23 cellular contexts compared by ENCODE assay signal in genomic region chr6:43257746-43258145, GRCh38. TPM values are rescaled to one million over a fixed set of nuclear protein-coding genes. Genes with fewer than 3 reads are reported as not detected.
DNase-seq lines count a peak whose midpoint lies in the region; ATAC-seq and TF ChIP-seq lines count a peak whose summit lies in the region.
"Had no signal": no experiment of that assay in that cellular context is flagged by ENCODE, and none has a peak within 500 bp of the region (broad histone marks: within the 10 kb centered on the region; RNA-seq: fewer than 3 reads in every experiment).

No MANE protein-coding gene starts in this region.

- intact Hi-C loops in activated CD4-positive, alpha-beta T cell treated with anti-CD3 and anti-CD28 coated beads, Interleukin-2, amount 10 ng/mL, durations not matched to agents 24 days and 14 days (cut with micrococcal nuclease), result no loop called here

- peak overlapping the region; percentile 63 for H3K4me3 Mint-ChIP-seq in activated CD4-positive, alpha-beta T cell treated with anti-CD3 and anti-CD28 coated beads, Interleukin-2, amount 10 ng/mL, durations not matched to agents 24 days and 14 days
- H3K4me3 Mint-ChIP-seq in T-helper 17 cell (peak overlapping the region; percentile 15), endothelial cell (ENCODE audit: unreplicated experiment) (no peak overlapping the region), progenitor cell of endocrine pancreas (ENCODE audit: low read depth) (no peak overlapping the region)
- peak overlapping the region; percentile 22 for H3K4me3 Mint-ChIP-seq in stimulated activated memory B cell treated with anti-CD40 and anti-IgM and Interleukin-4, amounts not matched to agents 10 μg/mL and 1 μg/mL and 100 μg/mL, for 72 hours
- H3K4me3 Mint-ChIP-seq: CD8-positive, alpha-beta memory T cell had no signal

- DNase-seq in activated CD4-positive, alpha-beta T cell treated with anti-CD3 and anti-CD28 coated beads, Interleukin-2, amount 10 ng/mL, durations not matched to agents 24 days and 14 days, result no peak
- DNase-seq in activated CD4-positive, alpha-beta T cell treated with anti-CD3 and anti-CD28 coated beads, Interleukin-2, amount 50 U/mL, for 1 hour, result no peak
- DNase-seq in T-helper 17 cell (no peak), endothelial cell (ENCODE audit: low spot score) (no peak), glomerular visceral epithelial cell (ENCODE audit: extremely low spot score) (no peak), HuH-7.5 (ENCODE audit: low spot score) (no peak), progenitor cell of endocrine pancreas (ENCODE audit: low spot score, unreplicated experiment) (no peak)
- DNase-seq: DMS79 treated with DMSO at 0.1 percent for 48 hours, KBM-7, NCI-H1092, NCI-H1694, NCI-H510A treated with DMSO at 0.1 percent for 48 hours, Peyer's patch, SK-N-SH had no signal

- no peaks in the 10 kb centered on the region for H3K9me3 Mint-ChIP-seq in activated CD4-positive, alpha-beta T cell treated with anti-CD3 and anti-CD28 coated beads, Interleukin-2, amount 10 ng/mL, durations not matched to agents 24 days and 14 days
- no peaks in the 10 kb centered on the region for H3K9me3 Mint-ChIP-seq in endothelial cell (ENCODE audit: unreplicated experiment)
- no peaks in the 10 kb centered on the region for H3K9me3 Mint-ChIP-seq in stimulated activated memory B cell treated with anti-CD40 and anti-IgM and Interleukin-4, amounts not matched to agents 10 μg/mL and 1 μg/mL and 100 μg/mL, for 72 hours
- no peaks in the 10 kb centered on the region for H3K9me3 Mint-ChIP-seq in progenitor cell of endocrine pancreas (ENCODE audit: low read depth)
- H3K9me3 Mint-ChIP-seq: CD8-positive, alpha-beta memory T cell had no signal

- TF ChIP-seq CTCF in endothelial cell (IDR thresholded peaks at IDR 0.05; ENCODE audit: unreplicated experiment), result no peak
- no peak for TF ChIP-seq CTCF in progenitor cell of endocrine pancreas (IDR thresholded peaks at IDR 0.05; ENCODE audit: unreplicated experiment)

- peak overlapping the region; percentile 74 for H3K27ac Mint-ChIP-seq in activated CD4-positive, alpha-beta T cell treated with anti-CD3 and anti-CD28 coated beads, Interleukin-2, amount 10 ng/mL, durations not matched to agents 24 days and 14 days
- H3K27ac Mint-ChIP-seq in T-helper 17 cell (peak overlapping the region; percentile 57), endothelial cell (ENCODE audit: unreplicated experiment) (peak overlapping the region; percentile 61), progenitor cell of endocrine pancreas (no peak overlapping the region)
- peak overlapping the region; percentile 8 for H3K27ac Mint-ChIP-seq in stimulated activated memory B cell treated with anti-CD40 and anti-IgM and Interleukin-4, amounts not matched to agents 10 μg/mL and 1 μg/mL and 100 μg/mL, for 72 hours

- H3K4me1 Mint-ChIP-seq in activated CD4-positive, alpha-beta T cell treated with anti-CD3 and anti-CD28 coated beads, Interleukin-2, amount 10 ng/mL, durations not matched to agents 24 days and 14 days, result peaks cover 32% of the 10 kb centered on the region
- peaks cover 13% of the 10 kb centered on the region for H3K4me1 Mint-ChIP-seq in T-helper 17 cell
- H3K4me1 Mint-ChIP-seq in endothelial cell (ENCODE audit: unreplicated experiment), result peaks cover 8% of the 10 kb centered on the region
- peaks cover 19% of the 10 kb centered on the region for H3K4me1 Mint-ChIP-seq in stimulated activated memory B cell treated with anti-CD40 and anti-IgM and Interleukin-4, amounts not matched to agents 10 μg/mL and 1 μg/mL and 100 μg/mL, for 72 hours
- peaks cover 1% of the 10 kb centered on the region for H3K4me1 Mint-ChIP-seq in progenitor cell of endocrine pancreas (ENCODE audit: low read depth)
- H3K4me1 Mint-ChIP-seq: CD8-positive, alpha-beta memory T cell had no signal

- peaks cover 3% of the 10 kb centered on the region for H3K27me3 Mint-ChIP-seq in activated CD4-positive, alpha-beta T cell treated with anti-CD3 and anti-CD28 coated beads, Interleukin-2, amount 10 ng/mL, durations not matched to agents 24 days and 14 days
- H3K27me3 Mint-ChIP-seq in T-helper 17 cell, result peaks cover 24% of the 10 kb centered on the region
- H3K27me3 Mint-ChIP-seq in endothelial cell (ENCODE audit: unreplicated experiment), result peaks cover 9% of the 10 kb centered on the region
- H3K27me3 Mint-ChIP-seq in stimulated activated memory B cell treated with anti-CD40 and anti-IgM and Interleukin-4, amounts not matched to agents 10 μg/mL and 1 μg/mL and 100 μg/mL, for 72 hours, result peaks cover 57% of the 10 kb centered on the region
- peaks cover 15% of the 10 kb centered on the region for H3K27me3 Mint-ChIP-seq in progenitor cell of endocrine pancreas

- no peak for ATAC-seq in T-helper 17 cell
- ATAC-seq in stimulated activated memory B cell treated with anti-CD40 and anti-IgM and Interleukin-4, amounts not matched to agents 10 μg/mL and 1 μg/mL and 100 μg/mL, for 72 hours, result no peak
- ATAC-seq: Right ventricle myocardium inferior had no signal

- no peaks in the 10 kb centered on the region for H3K36me3 Mint-ChIP-seq in activated CD4-positive, alpha-beta T cell treated with anti-CD3 and anti-CD28 coated beads, Interleukin-2, amount 10 ng/mL, durations not matched to agents 24 days and 14 days (ENCODE audit: low read depth)
- H3K36me3 Mint-ChIP-seq in T-helper 17 cell (ENCODE audit: low read depth), result no peaks in the 10 kb centered on the region
- H3K36me3 Mint-ChIP-seq in endothelial cell (ENCODE audit: low read depth, unreplicated experiment), result no peaks in the 10 kb centered on the region
- no peaks in the 10 kb centered on the region for H3K36me3 Mint-ChIP-seq in stimulated activated memory B cell treated with anti-CD40 and anti-IgM and Interleukin-4, amounts not matched to agents 10 μg/mL and 1 μg/mL and 100 μg/mL, for 72 hours
- H3K36me3 Mint-ChIP-seq in progenitor cell of endocrine pancreas (ENCODE audit: insufficient read depth), result no peaks in the 10 kb centered on the region
- H3K36me3 Mint-ChIP-seq: CD8-positive, alpha-beta memory T cell had no signal

- no peaks in the 10 kb centered on the region for H3K9me3 ChIP-seq in T-helper 17 cell (ENCODE audit: control insufficient read depth, low read length, poor library complexity, severe bottlenecking)
- H3K9me3 ChIP-seq: BLaER1, HAP-1, Peyer's patch, SK-N-SH had no signal

RNA-seq across cellular contexts. Expression of gene TTBK1, which starts 14.5 kb away (rescaled TPM):
- total RNA-seq in activated CD4-positive, alpha-beta T cell treated with anti-CD3 and anti-CD28 coated beads, Interleukin-2, amount 10 ng/mL, durations not matched to agents 24 days and 14 days, result 0.62 and 0.72 TPM in 2 replicates
- total RNA-seq in T-helper 17 cell (under 1 TPM; 0.05 to 0.16 TPM), endothelial cell (ENCODE audit: unreplicated experiment) (1.0 TPM), progenitor cell of endocrine pancreas (1.4 and 1.7 TPM in 2 replicates)
- total RNA-seq: A172, G401, MCF 10A had no signal

RNA-seq across cellular contexts. Expression of gene DNPH1, which starts 28.5 kb away (rescaled TPM):
- total RNA-seq in activated CD4-positive, alpha-beta T cell treated with anti-CD3 and anti-CD28 coated beads, Interleukin-2, amount 10 ng/mL, durations not matched to agents 24 days and 14 days, result 78.9 and 79.6 TPM in 2 replicates
- total RNA-seq in T-helper 17 cell, result 10 to 100 TPM; 32.3 to 35.0 TPM
- 4.5 TPM for total RNA-seq in endothelial cell (ENCODE audit: unreplicated experiment)
- 33.9 and 39.0 TPM in 2 replicates for total RNA-seq in progenitor cell of endocrine pancreas

RNA-seq across cellular contexts. Expression of gene SLC22A7, which starts 40.3 kb away (rescaled TPM):
- total RNA-seq in activated CD4-positive, alpha-beta T cell treated with anti-CD3 and anti-CD28 coated beads, Interleukin-2, amount 10 ng/mL, durations not matched to agents 24 days and 14 days, result not detected in 2 replicates
- total RNA-seq in T-helper 17 cell (not detected), endothelial cell (ENCODE audit: unreplicated experiment) (not detected), progenitor cell of endocrine pancreas (not detected in 2 replicates)
- total RNA-seq: A172; CD8-positive, alpha-beta memory T cell; G401; HT1080; MCF 10A; Right ventricle myocardium inferior had no signal

RNA-seq across cellular contexts. Expression of gene CRIP3, which starts 50.9 kb away (rescaled TPM):
- 0.43 and 0.79 TPM in 2 replicates for total RNA-seq in activated CD4-positive, alpha-beta T cell treated with anti-CD3 and anti-CD28 coated beads, Interleukin-2, amount 10 ng/mL, durations not matched to agents 24 days and 14 days
- total RNA-seq in T-helper 17 cell (1 to 10 TPM; 1.3 to 2.1 TPM), endothelial cell (ENCODE audit: unreplicated experiment) (1.1 TPM), progenitor cell of endocrine pancreas (2.3 and 2.4 TPM in 2 replicates)
- total RNA-seq: A172, G401, HT1080, MCF 10A had no signal

Comparison
In these comparisons a context has a peak if more than half of its experiments do, and no peak if none do; other contexts are left out.
1. H3K4me3 Mint-ChIP-seq: peak in activated CD4-positive, alpha-beta T cell treated with anti-CD3 and anti-CD28 coated beads, Interleukin-2, amount 10 ng/mL, durations not matched to agents 24 days and 14 days (single experiment), T-helper 17 cell (single experiment) and stimulated activated memory B cell treated with anti-CD40 and anti-IgM and Interleukin-4, amounts not matched to agents 10 μg/mL and 1 μg/mL and 100 μg/mL, for 72 hours (single experiment); none in endothelial cell (single experiment) and progenitor cell of endocrine pancreas (single experiment).